In the genomic region with DNA sequence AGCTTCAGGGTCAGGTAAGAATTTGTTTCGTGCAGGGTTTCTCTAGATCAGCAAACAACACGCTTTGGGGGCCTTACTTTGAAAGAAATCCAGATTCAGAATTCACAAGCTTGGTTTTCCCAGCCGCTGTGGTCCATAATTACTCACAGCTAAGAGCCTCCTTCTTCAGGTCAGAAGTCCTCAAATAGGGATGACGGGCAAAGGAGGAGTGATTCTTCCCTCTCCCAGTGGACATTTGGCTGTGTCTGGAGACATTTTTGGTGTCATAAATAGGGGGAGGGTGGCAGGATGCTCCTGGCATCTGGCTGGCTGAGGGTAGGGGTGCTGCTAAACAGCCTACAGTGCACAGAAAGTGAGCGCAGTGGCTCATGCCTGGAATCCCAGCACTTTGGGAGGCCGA, we compare ENCODE assay signal across 25 cellular contexts.
"Had no signal": no experiment of that assay in that cellular context is flagged by ENCODE, and none has a peak within 500 bp of the region (broad histone marks: within the 10 kb centered on the region; RNA-seq: fewer than 3 reads in every experiment).

No MANE protein-coding gene starts in this region.

- DNase-seq: Karpas-422, Kasumi-1, MG63, MM.1S, MV-4-11, NCI-H1048, NCI-H1105, NCI-H1105 treated with DMSO at 0.1 percent for 48 hours, NCI-H1417 treated with DMSO at 0.1 percent for 48 hours, NCI-H1436, NCI-H1436 treated with DMSO at 0.1 percent for 48 hours, NCI-H146, NCI-H1694, NCI-H187, NCI-H187 treated with DMSO at 0.1 percent for 48 hours, NCI-H2029, NCI-H2029 treated with DMSO at 0.1 percent for 48 hours, NCI-H2081, NCI-H2081 treated with DMSO at 0.1 percent for 48 hours, NCI-H2107, NCI-H226, NCI-H345, NCI-H446 treated with DMSO at 0.1 percent for 48 hours, NCI-H510A, NCI-H510A treated with DMSO at 0.1 percent for 48 hours had no signal

- H3K36me3 ChIP-seq: MG63 had no signal

- H3K4me3 ChIP-seq: MG63 had no signal

- H3K27me3 ChIP-seq: MG63 had no signal
